Comparison of ENCODE assay signal across 11 cellular contexts in the genomic region with DNA sequence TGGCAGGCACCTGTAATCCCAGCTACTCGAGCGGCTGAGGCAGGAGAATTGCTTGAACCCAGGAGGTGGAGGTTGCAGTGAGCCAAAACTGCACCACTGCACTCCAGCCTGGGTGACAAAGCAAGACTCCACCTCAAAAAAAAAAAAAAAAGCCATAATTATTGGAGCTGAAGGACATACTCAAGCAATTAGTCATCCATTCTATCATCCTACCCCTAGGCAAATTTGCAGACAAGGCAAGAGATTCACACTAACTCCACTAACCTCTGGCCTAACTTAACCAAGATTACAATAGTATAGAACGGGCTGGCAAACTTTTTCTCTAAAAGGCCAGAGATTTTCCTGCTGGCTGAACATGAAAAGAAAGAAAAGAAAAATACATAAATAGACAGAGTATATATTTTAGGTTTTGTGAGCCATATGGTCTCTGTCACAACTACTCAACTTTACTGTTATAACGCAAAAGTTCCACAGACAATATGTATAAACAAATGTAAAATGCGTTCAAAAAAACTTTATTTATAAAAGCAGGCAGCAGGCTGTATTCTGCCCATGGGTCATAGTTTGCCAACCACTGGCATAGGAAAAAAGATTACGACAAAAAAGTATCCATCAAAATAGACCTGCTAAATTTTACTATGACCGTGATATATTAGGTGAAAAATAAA.
A peak's percentile ranks its signal among the peaks of the same experiment; 100 is the strongest.
DNase-seq lines count a peak whose midpoint lies in the region; ATAC-seq and TF ChIP-seq lines count a peak whose summit lies in the region.
"Had no signal": no experiment of that assay in that cellular context is flagged by ENCODE, and none has a peak within 500 bp of the region (broad histone marks: within the 10 kb centered on the region; RNA-seq: fewer than 3 reads in every experiment).

No MANE protein-coding gene starts in this region.

- peaks cover 24 to 34% of the 10 kb centered on the region in 2 experiments for H3K36me3 ChIP-seq in HEK293 (ENCODE audit: control insufficient read depth in 2 of 2, insufficient read depth in 1 of 2, low read length in 2 of 2)
- H3K36me3 ChIP-seq: colonic mucosa had no signal

- ATAC-seq in SK-N-SH treated with all-trans-retinoic acid at 6 μM for 48 hours (peak; percentile 58; the same call in 2 of the 3 replicates), HG03442 (IDR thresholded peaks at IDR 0.05; ENCODE audit: unreplicated experiment) (no peak), HG03175 (IDR thresholded peaks at IDR 0.05; ENCODE audit: unreplicated experiment) (no peak)
- ATAC-seq: activated T-cell treated with anti-CD3 and anti-CD28 coated beads, Interleukin-2, amount 50 U/mL, for 4 hours had no signal

- no peaks in the 10 kb centered on the region for H3K9me3 Mint-ChIP-seq in activated naive CD4-positive, alpha-beta T cell treated with anti-CD3 and anti-CD28 coated beads, Interleukin-2, amount 10 ng/mL, durations not matched to agents 7 days and 5 days
- H3K9me3 Mint-ChIP-seq: activated T-cell treated with anti-CD3 and anti-CD28 coated beads, Interleukin-2, amount 50 U/mL, for 4 hours; stimulated activated naive CD8-positive, alpha-beta T cell treated with anti-CD3 and anti-CD28 coated beads, Interleukin-15, Interleukin-2, amounts not matched to agents 100 ng/mL and 50 ng/mL, for 24 hours had no signal

- POLR2A ChIA-PET in HEK293 (lab: Yijun Ruan, JAX), result interaction anchor here (0.5 to 1.0 kb wide), 3 partner anchors 16 to 636 kb away, joined by 3 to 5 read pairs (median 4); a partner anchor contains a TSS

- H3K4me1 Mint-ChIP-seq in activated naive CD4-positive, alpha-beta T cell treated with anti-CD3 and anti-CD28 coated beads, Interleukin-2, amount 10 ng/mL, durations not matched to agents 7 days and 5 days, result no peaks in the 10 kb centered on the region

- H3K4me3 ChIP-seq in HEK293 (ENCODE audit: low read depth, low read length), result no peak overlapping the region
- H3K4me3 ChIP-seq: colonic mucosa had no signal

- no peak for TF ChIP-seq CTCF in HEK293 (tag by site-specific recombination; IDR thresholded peaks at IDR 0.05)

- no peak overlapping the region for H3K4me3 Mint-ChIP-seq in activated naive CD4-positive, alpha-beta T cell treated with anti-CD3 and anti-CD28 coated beads, Interleukin-2, amount 10 ng/mL, durations not matched to agents 7 days and 5 days
- H3K4me3 Mint-ChIP-seq: activated T-cell treated with anti-CD3 and anti-CD28 coated beads, Interleukin-2, amount 50 U/mL, for 4 hours; stimulated activated naive CD8-positive, alpha-beta T cell treated with anti-CD3 and anti-CD28 coated beads, Interleukin-15, Interleukin-2, amounts not matched to agents 100 ng/mL and 50 ng/mL, for 24 hours had no signal

- CTCF ChIA-PET in HEK293 (lab: Yijun Ruan, JAX), result interaction anchor here (1.1 to 1.6 kb wide), 2 partner anchors 29 to 199 kb away, joined by 3 to 9 read pairs; no protein-coding TSS in a partner anchor
- CTCF ChIA-PET in activated naive CD4-positive, alpha-beta T cell treated with anti-CD3 and anti-CD28 coated beads, Interleukin-2, amount 10 ng/mL, durations not matched to agents 7 days and 5 days (lab: Charles Lee), result interaction anchor here (0.8 to 1.0 kb wide), 2 partner anchors 9 to 48 kb away, joined by 4 to 5 read pairs; no protein-coding TSS in a partner anchor

- no peaks in the 10 kb centered on the region for H3K9me3 ChIP-seq in HEK293 (ENCODE audit: control insufficient read depth, insufficient read depth, low read depth, low read length)
- H3K9me3 ChIP-seq: colonic mucosa had no signal

- no peaks in the 10 kb centered on the region for H3K27me3 Mint-ChIP-seq in activated naive CD4-positive, alpha-beta T cell treated with anti-CD3 and anti-CD28 coated beads, Interleukin-2, amount 10 ng/mL, durations not matched to agents 7 days and 5 days
- H3K27me3 Mint-ChIP-seq: stimulated activated naive CD8-positive, alpha-beta T cell treated with anti-CD3 and anti-CD28 coated beads, Interleukin-15, Interleukin-2, amounts not matched to agents 100 ng/mL and 50 ng/mL, for 24 hours had no signal

- H3K27ac ChIP-seq in HEK293 (ENCODE audit: extremely low read depth, low read depth, low read length), result no peak overlapping the region
- H3K27ac ChIP-seq: colonic mucosa had no signal

- H3K36me3 Mint-ChIP-seq in activated naive CD4-positive, alpha-beta T cell treated with anti-CD3 and anti-CD28 coated beads, Interleukin-2, amount 10 ng/mL, durations not matched to agents 7 days and 5 days, result peaks cover 6% of the 10 kb centered on the region

- peak; percentile 61 for DNase-seq in fibroblast of peridontal ligament (ENCODE audit: extremely low read depth)
- DNase-seq in activated naive CD4-positive, alpha-beta T cell treated with anti-CD3 and anti-CD28 coated beads, Interleukin-2, amount 10 ng/mL, durations not matched to agents 7 days and 5 days, result no peak
- DNase-seq in midbrain (lab: John Stamatoyannopoulos, UW), result no peak
- DNase-seq: activated T-cell treated with anti-CD3 and anti-CD28 coated beads, Interleukin-2, amount 50 U/mL, for 4 hours; colonic mucosa; NCI-H1417 treated with DMSO at 0.1 percent for 48 hours had no signal

- H3K4me1 ChIP-seq in HEK293 (ENCODE audit: control insufficient read depth, insufficient read depth, low read length), result no peaks in the 10 kb centered on the region
- H3K4me1 ChIP-seq: colonic mucosa had no signal

- no peak overlapping the region for H3K27ac Mint-ChIP-seq in activated naive CD4-positive, alpha-beta T cell treated with anti-CD3 and anti-CD28 coated beads, Interleukin-2, amount 10 ng/mL, durations not matched to agents 7 days and 5 days
- H3K27ac Mint-ChIP-seq: stimulated activated naive CD8-positive, alpha-beta T cell treated with anti-CD3 and anti-CD28 coated beads, Interleukin-15, Interleukin-2, amounts not matched to agents 100 ng/mL and 50 ng/mL, for 24 hours had no signal

TF ChIP-seq in HEK293, 187 proteins besides CTCF, POLR2A, EP300 and RAD21:
- TF ChIP-seq, protein P1, sequence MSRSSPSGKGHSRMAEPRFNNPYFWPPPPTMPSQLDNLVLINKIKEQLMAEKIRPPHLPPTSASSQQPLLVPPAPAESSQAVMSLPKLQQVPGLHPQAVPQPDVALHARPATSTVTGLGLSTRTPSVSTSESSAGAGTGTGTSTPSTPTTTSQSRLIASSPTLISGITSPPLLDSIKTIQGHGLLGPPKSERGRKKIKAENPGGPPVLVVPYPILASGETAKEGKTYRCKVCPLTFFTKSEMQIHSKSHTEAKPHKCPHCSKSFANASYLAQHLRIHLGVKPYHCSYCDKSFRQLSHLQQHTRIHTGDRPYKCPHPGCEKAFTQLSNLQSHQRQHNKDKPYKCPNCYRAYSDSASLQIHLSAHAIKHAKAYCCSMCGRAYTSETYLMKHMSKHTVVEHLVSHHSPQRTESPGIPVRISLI (tag by site-specific recombination; IDR thresholded peaks at IDR 0.05), result 0 out of 2 replicates have a peak, but pooled peaks have one; percentile 62
- TF ChIP-seq SP7 (tag by site-specific recombination; IDR thresholded peaks at IDR 0.05) (peak; percentile 62; the same call in 1 of the 2 replicates), KLF8 (tag by site-specific recombination; IDR thresholded peaks at IDR 0.05) (0 out of 2 replicates have a peak, but pooled peaks have one; percentile 34), ZNF354C (tag by site-specific recombination; IDR thresholded peaks at IDR 0.05; ENCODE audit: borderline replicate concordance, low read depth) (no peak), ZNF426 (tag by site-specific recombination; IDR thresholded peaks at IDR 0.05) (no peak), ZNF335 (tag by site-specific recombination; conservative IDR thresholded peaks at IDR 0.05) (no peak), ZNF629 (tag by site-specific recombination; IDR thresholded peaks at IDR 0.05) (peak; percentile 23; the same call in 1 of the 2 replicates), ZEB2 (tag by site-specific recombination; IDR thresholded peaks at IDR 0.05) (0 out of 2 replicates have a peak, but pooled peaks have one; percentile 20)

TF ChIP-seq in SK-N-SH treated with all-trans-retinoic acid at 6 μM for 48 hours, 23 proteins besides CTCF, POLR2A, EP300 and RAD21 (continues in another document):
- TF ChIP-seq OSR1 (CRISPR knock-in tag; IDR thresholded peaks at IDR 0.05) (no peak), ZC3H10 (CRISPR knock-in tag; IDR thresholded peaks at IDR 0.05) (no peak), ESRRG (CRISPR knock-in tag; IDR thresholded peaks at IDR 0.05) (no peak), TCF4 (CRISPR knock-in tag; IDR thresholded peaks at IDR 0.05; ENCODE audit: borderline replicate concordance) (no peak), ISL1 (CRISPR knock-in tag; IDR thresholded peaks at IDR 0.05) (no peak), CSDC2 (CRISPR knock-in tag; IDR thresholded peaks at IDR 0.05) (no peak), ZNF565 (CRISPR knock-in tag; conservative IDR thresholded peaks at IDR 0.05; ENCODE audit: low read depth) (no peak), TOX (CRISPR knock-in tag; IDR thresholded peaks at IDR 0.05; ENCODE audit: borderline replicate concordance) (no peak), BACH2 (CRISPR knock-in tag; IDR thresholded peaks at IDR 0.05; ENCODE audit: borderline replicate concordance) (no peak)
- TF ChIP-seq, protein P2, sequence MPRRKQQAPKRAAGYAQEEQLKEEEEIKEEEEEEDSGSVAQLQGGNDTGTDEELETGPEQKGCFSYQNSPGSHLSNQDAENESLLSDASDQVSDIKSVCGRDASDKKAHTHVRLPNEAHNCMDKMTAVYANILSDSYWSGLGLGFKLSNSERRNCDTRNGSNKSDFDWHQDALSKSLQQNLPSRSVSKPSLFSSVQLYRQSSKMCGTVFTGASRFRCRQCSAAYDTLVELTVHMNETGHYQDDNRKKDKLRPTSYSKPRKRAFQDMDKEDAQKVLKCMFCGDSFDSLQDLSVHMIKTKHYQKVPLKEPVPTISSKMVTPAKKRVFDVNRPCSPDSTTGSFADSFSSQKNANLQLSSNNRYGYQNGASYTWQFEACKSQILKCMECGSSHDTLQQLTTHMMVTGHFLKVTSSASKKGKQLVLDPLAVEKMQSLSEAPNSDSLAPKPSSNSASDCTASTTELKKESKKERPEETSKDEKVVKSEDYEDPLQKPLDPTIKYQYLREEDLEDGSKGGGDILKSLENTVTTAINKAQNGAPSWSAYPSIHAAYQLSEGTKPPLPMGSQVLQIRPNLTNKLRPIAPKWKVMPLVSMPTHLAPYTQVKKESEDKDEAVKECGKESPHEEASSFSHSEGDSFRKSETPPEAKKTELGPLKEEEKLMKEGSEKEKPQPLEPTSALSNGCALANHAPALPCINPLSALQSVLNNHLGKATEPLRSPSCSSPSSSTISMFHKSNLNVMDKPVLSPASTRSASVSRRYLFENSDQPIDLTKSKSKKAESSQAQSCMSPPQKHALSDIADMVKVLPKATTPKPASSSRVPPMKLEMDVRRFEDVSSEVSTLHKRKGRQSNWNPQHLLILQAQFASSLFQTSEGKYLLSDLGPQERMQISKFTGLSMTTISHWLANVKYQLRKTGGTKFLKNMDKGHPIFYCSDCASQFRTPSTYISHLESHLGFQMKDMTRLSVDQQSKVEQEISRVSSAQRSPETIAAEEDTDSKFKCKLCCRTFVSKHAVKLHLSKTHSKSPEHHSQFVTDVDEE (CRISPR knock-in tag; IDR thresholded peaks at IDR 0.05), result no peak
